In genomic region chr9:69020746-69021145, GRCh38 we compare ENCODE assay signal across 1 cellular context.
TF ChIP-seq lines count a peak whose summit lies in the region.

No MANE protein-coding gene starts in this region.

TF ChIP-seq in WTC11, 78 proteins besides CTCF, POLR2A, EP300 and RAD21 (continued from another document):
- no peak for TF ChIP-seq ATF6 (CRISPR knock-in tag; IDR thresholded peaks at IDR 0.05)
- TF ChIP-seq ZNF138 (CRISPR knock-in tag; conservative IDR thresholded peaks at IDR 0.05) = no peak
- no peak for TF ChIP-seq ZNF281 (CRISPR knock-in tag; IDR thresholded peaks at IDR 0.05)
- TF ChIP-seq, protein P1, sequence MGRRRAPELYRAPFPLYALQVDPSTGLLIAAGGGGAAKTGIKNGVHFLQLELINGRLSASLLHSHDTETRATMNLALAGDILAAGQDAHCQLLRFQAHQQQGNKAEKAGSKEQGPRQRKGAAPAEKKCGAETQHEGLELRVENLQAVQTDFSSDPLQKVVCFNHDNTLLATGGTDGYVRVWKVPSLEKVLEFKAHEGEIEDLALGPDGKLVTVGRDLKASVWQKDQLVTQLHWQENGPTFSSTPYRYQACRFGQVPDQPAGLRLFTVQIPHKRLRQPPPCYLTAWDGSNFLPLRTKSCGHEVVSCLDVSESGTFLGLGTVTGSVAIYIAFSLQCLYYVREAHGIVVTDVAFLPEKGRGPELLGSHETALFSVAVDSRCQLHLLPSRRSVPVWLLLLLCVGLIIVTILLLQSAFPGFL (CRISPR knock-in tag; IDR thresholded peaks at IDR 0.05; ENCODE audit: borderline replicate concordance) = no peak
- TF ChIP-seq, protein P2, sequence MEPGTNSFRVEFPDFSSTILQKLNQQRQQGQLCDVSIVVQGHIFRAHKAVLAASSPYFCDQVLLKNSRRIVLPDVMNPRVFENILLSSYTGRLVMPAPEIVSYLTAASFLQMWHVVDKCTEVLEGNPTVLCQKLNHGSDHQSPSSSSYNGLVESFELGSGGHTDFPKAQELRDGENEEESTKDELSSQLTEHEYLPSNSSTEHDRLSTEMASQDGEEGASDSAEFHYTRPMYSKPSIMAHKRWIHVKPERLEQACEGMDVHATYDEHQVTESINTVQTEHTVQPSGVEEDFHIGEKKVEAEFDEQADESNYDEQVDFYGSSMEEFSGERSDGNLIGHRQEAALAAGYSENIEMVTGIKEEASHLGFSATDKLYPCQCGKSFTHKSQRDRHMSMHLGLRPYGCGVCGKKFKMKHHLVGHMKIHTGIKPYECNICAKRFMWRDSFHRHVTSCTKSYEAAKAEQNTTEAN (CRISPR knock-in tag; IDR thresholded peaks at IDR 0.05) = no peak
- TF ChIP-seq, protein P3, sequence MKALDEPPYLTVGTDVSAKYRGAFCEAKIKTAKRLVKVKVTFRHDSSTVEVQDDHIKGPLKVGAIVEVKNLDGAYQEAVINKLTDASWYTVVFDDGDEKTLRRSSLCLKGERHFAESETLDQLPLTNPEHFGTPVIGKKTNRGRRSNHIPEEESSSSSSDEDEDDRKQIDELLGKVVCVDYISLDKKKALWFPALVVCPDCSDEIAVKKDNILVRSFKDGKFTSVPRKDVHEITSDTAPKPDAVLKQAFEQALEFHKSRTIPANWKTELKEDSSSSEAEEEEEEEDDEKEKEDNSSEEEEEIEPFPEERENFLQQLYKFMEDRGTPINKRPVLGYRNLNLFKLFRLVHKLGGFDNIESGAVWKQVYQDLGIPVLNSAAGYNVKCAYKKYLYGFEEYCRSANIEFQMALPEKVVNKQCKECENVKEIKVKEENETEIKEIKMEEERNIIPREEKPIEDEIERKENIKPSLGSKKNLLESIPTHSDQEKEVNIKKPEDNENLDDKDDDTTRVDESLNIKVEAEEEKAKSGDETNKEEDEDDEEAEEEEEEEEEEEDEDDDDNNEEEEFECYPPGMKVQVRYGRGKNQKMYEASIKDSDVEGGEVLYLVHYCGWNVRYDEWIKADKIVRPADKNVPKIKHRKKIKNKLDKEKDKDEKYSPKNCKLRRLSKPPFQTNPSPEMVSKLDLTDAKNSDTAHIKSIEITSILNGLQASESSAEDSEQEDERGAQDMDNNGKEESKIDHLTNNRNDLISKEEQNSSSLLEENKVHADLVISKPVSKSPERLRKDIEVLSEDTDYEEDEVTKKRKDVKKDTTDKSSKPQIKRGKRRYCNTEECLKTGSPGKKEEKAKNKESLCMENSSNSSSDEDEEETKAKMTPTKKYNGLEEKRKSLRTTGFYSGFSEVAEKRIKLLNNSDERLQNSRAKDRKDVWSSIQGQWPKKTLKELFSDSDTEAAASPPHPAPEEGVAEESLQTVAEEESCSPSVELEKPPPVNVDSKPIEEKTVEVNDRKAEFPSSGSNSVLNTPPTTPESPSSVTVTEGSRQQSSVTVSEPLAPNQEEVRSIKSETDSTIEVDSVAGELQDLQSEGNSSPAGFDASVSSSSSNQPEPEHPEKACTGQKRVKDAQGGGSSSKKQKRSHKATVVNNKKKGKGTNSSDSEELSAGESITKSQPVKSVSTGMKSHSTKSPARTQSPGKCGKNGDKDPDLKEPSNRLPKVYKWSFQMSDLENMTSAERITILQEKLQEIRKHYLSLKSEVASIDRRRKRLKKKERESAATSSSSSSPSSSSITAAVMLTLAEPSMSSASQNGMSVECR (CRISPR knock-in tag; IDR thresholded peaks at IDR 0.05; ENCODE audit: borderline replicate concordance) = no peak
- no peak for TF ChIP-seq ATF1 (CRISPR knock-in tag; IDR thresholded peaks at IDR 0.05)
- TF ChIP-seq PRRX2 (CRISPR knock-in tag; IDR thresholded peaks at IDR 0.05) = no peak
- TF ChIP-seq, protein P4, sequence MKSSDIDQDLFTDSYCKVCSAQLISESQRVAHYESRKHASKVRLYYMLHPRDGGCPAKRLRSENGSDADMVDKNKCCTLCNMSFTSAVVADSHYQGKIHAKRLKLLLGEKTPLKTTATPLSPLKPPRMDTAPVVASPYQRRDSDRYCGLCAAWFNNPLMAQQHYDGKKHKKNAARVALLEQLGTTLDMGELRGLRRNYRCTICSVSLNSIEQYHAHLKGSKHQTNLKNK (CRISPR knock-in tag; IDR thresholded peaks at IDR 0.05) = no peak
- TF ChIP-seq MLX (CRISPR knock-in tag; IDR thresholded peaks at IDR 0.05) = no peak
- TF ChIP-seq ZNF396 (CRISPR knock-in tag; IDR thresholded peaks at IDR 0.05; ENCODE audit: borderline replicate concordance) = no peak
- TF ChIP-seq SMAD3 (CRISPR knock-in tag; IDR thresholded peaks at IDR 0.05; ENCODE audit: borderline replicate concordance) = no peak
